Comparison of ENCODE assay signal across 19 cellular contexts in the genomic region with DNA sequence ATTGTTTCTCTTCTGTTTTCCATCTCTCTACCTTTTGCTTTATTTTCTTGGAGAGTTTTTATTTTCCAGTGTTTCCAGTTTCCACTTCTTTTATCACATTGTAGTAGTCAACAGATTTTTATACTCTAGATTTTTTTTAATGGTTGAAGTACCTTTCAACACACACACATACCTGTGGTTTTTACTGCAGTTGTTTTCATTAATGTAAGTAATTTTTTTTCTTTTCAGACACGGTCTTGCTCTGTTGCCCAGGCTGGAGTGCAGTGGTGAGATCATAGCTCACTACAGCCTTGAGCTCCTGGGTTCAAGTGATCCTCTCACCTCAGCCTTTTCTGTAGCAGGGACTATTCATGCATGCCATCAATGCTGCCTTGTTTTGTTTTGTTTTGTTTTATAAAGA.
A peak's percentile ranks its signal among the peaks of the same experiment; 100 is the strongest.
DNase-seq lines count a peak whose midpoint lies in the region; FAIRE-seq and TF ChIP-seq lines count a peak whose summit lies in the region.
"Had no signal": no experiment of that assay in that cellular context is flagged by ENCODE, and none has a peak within 500 bp of the region (broad histone marks: within the 10 kb centered on the region; RNA-seq: fewer than 3 reads in every experiment).

No MANE protein-coding gene starts in this region.

- DNase-seq in EH (ENCODE audit: low read depth) = peak; percentile 51
- DNase-seq in RCC 7860 (ENCODE audit: low spot score) = peak; percentile 20
- no peak for DNase-seq in endothelial cell (ENCODE audit: low spot score)
- peak; percentile 74 for DNase-seq in kidney tubule cell (ENCODE audit: low spot score)
- no peak for DNase-seq in BE2C
- no peak for DNase-seq in NCI-H1417 treated with DMSO at 0.1 percent for 48 hours (lab: John Stamatoyannopoulos, UW)
- no peak for DNase-seq in GM10266 (ENCODE audit: extremely low spot score)
- no peak for DNase-seq in SKM-1 (lab: John Stamatoyannopoulos, UW; ENCODE audit: unreplicated experiment)
- DNase-seq: CD8-positive, alpha-beta T cell; DMS 273 treated with DMSO at 0.1 percent for 48 hours; DMS53; DND-41; GDM1; HCEC 1CT; KG1 had no signal

- no peaks in the 10 kb centered on the region for H3K9me3 ChIP-seq in BE2C
- H3K9me3 ChIP-seq: BLaER1 had no signal

- H3K9me3 Mint-ChIP-seq in endothelial cell (ENCODE audit: unreplicated experiment) = no peaks in the 10 kb centered on the region
- H3K9me3 Mint-ChIP-seq: GM23338 had no signal

- no peaks in the 10 kb centered on the region for H3K27me3 ChIP-seq in BE2C
- H3K27me3 ChIP-seq: BLaER1 had no signal

- no peak for FAIRE-seq in RCC 7860 (lab: Jason Lieb, UNC)
- FAIRE-seq: H54 had no signal

- no peaks in the 10 kb centered on the region for H3K36me3 Mint-ChIP-seq in endothelial cell (ENCODE audit: low read depth, unreplicated experiment)
- H3K36me3 Mint-ChIP-seq: CD14-positive monocyte; CD8-positive, alpha-beta T cell had no signal

- no peaks in the 10 kb centered on the region for H3K36me3 ChIP-seq in BE2C
- H3K36me3 ChIP-seq: BLaER1 had no signal

- H3K27ac Mint-ChIP-seq in endothelial cell (ENCODE audit: unreplicated experiment) = peak overlapping the region; percentile 92
- H3K27ac Mint-ChIP-seq: CD14-positive monocyte; CD8-positive, alpha-beta T cell had no signal

- no peaks in the 10 kb centered on the region for H3K4me1 ChIP-seq in BE2C
- H3K4me1 ChIP-seq: BLaER1 had no signal

- peaks cover 4% of the 10 kb centered on the region for H3K27me3 Mint-ChIP-seq in endothelial cell (ENCODE audit: unreplicated experiment)

- no peak overlapping the region for H3K4me3 ChIP-seq in BE2C (ENCODE audit: low read depth, low read length)
- H3K4me3 ChIP-seq: BLaER1, GM23338 had no signal

- H3K4me1 Mint-ChIP-seq in endothelial cell (ENCODE audit: unreplicated experiment) = peaks cover 9% of the 10 kb centered on the region
- H3K4me1 Mint-ChIP-seq: CD14-positive monocyte, GM23338 had no signal

- no peak for TF ChIP-seq CTCF in endothelial cell (IDR thresholded peaks at IDR 0.05; ENCODE audit: unreplicated experiment)
- no peak for TF ChIP-seq CTCF in BE2C (IDR thresholded peaks at IDR 0.05; ENCODE audit: low read depth, low read length)
- TF ChIP-seq CTCF in GM10266 (IDR thresholded peaks at IDR 0.05; ENCODE audit: control insufficient read depth, insufficient read depth, low read depth, missing control alignments) = no peak

- H3K4me3 Mint-ChIP-seq in endothelial cell (ENCODE audit: unreplicated experiment) = no peak overlapping the region
- H3K4me3 Mint-ChIP-seq: CD14-positive monocyte; CD8-positive, alpha-beta T cell; GM23338 had no signal

Comparison
In these comparisons a context has a peak if more than half of its experiments do, and no peak if none do; other contexts are left out.
1. DNase-seq: peak in EH (single experiment), RCC 7860 (single experiment) and kidney tubule cell (single experiment); none in endothelial cell (single experiment), BE2C (single experiment), NCI-H1417 treated with DMSO at 0.1 percent for 48 hours (single experiment), GM10266 (single experiment) and SKM-1 (single experiment).